1 cellular context compared by ENCODE assay signal in the genomic region with DNA sequence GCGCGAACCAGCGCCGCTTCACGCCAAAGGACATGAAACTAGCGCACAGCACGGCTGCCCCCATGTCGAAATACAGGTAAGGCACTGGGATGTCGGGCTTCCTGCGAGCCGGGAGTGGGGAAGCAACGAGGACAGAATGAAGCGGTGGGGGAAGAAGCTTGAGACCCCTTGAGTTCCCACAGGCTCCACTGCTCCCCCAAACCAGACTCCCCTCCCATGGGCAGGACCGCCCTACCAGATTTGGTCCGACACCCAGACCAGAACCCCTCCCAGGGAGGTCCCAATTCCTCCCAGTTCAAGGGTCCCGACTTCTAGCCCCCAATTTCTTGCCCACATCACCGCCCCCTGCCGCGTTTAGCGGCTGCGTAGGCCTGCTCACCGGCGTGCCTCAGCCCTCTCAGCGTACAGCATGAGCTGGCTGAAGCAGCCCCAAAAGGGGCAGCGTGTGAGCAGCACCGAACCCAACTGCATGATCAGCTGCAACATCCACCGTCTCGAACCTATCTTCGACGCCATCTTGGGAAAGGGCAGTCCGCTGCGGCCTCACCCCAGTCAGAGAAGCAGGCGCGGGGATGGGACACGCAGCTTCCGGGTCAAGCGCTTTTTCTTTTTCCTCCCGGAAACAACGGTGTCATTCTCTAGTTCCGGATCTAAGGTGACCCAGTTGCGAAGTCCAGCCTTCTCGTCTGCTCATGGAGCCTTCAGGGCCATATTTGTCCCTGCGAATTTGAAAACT.
A peak's percentile ranks its signal among the peaks of the same experiment; 100 is the strongest.
TF ChIP-seq lines count a peak whose summit lies in the region.

A gene (minus strand): TSS at position 527 of the 736 bp plus-strand sequence. CDS start 11 bp downstream, at position 516.

TF ChIP-seq in K562, 482 proteins besides CTCF, POLR2A, EP300 and RAD21 (continued from another document):
- TF ChIP-seq, protein P1, sequence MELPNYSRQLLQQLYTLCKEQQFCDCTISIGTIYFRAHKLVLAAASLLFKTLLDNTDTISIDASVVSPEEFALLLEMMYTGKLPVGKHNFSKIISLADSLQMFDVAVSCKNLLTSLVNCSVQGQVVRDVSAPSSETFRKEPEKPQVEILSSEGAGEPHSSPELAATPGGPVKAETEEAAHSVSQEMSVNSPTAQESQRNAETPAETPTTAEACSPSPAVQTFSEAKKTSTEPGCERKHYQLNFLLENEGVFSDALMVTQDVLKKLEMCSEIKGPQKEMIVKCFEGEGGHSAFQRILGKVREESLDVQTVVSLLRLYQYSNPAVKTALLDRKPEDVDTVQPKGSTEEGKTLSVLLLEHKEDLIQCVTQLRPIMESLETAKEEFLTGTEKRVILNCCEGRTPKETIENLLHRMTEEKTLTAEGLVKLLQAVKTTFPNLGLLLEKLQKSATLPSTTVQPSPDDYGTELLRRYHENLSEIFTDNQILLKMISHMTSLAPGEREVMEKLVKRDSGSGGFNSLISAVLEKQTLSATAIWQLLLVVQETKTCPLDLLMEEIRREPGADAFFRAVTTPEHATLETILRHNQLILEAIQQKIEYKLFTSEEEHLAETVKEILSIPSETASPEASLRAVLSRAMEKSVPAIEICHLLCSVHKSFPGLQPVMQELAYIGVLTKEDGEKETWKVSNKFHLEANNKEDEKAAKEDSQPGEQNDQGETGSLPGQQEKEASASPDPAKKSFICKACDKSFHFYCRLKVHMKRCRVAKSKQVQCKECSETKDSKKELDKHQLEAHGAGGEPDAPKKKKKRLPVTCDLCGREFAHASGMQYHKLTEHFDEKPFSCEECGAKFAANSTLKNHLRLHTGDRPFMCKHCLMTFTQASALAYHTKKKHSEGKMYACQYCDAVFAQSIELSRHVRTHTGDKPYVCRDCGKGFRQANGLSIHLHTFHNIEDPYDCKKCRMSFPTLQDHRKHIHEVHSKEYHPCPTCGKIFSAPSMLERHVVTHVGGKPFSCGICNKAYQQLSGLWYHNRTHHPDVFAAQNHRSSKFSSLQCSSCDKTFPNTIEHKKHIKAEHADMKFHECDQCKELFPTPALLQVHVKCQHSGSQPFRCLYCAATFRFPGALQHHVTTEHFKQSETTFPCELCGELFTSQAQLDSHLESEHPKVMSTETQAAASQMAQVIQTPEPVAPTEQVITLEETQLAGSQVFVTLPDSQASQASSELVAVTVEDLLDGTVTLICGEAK (IDR thresholded peaks at IDR 0.05) = peak; percentile 99
- TF ChIP-seq, protein P1 (CRISPR knock-in tag; IDR thresholded peaks at IDR 0.05) = no peak
- TF ChIP-seq MCM7 (IDR thresholded peaks at IDR 0.05) (no peak), KLF13 (tag; IDR thresholded peaks at IDR 0.05; ENCODE audit: borderline replicate concordance, low read depth) (peak; percentile 37; the same call in 1 of the 2 replicates), KAT8 (IDR thresholded peaks at IDR 0.05; ENCODE audit: low read depth) (no peak), MTA2 (IDR thresholded peaks at IDR 0.05; ENCODE audit: low read depth) (peak; percentile 61)
- TF ChIP-seq, protein P2, sequence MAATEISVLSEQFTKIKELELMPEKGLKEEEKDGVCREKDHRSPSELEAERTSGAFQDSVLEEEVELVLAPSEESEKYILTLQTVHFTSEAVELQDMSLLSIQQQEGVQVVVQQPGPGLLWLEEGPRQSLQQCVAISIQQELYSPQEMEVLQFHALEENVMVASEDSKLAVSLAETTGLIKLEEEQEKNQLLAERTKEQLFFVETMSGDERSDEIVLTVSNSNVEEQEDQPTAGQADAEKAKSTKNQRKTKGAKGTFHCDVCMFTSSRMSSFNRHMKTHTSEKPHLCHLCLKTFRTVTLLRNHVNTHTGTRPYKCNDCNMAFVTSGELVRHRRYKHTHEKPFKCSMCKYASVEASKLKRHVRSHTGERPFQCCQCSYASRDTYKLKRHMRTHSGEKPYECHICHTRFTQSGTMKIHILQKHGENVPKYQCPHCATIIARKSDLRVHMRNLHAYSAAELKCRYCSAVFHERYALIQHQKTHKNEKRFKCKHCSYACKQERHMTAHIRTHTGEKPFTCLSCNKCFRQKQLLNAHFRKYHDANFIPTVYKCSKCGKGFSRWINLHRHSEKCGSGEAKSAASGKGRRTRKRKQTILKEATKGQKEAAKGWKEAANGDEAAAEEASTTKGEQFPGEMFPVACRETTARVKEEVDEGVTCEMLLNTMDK (IDR thresholded peaks at IDR 0.05; ENCODE audit: borderline replicate concordance, insufficient read depth, low read depth, low read length, poor library complexity, severe bottlenecking) = no peak
TF ChIP-seq in K562: peak in this region for 174.
